In genomic region chr13:98428256-98428966, GRCh38 we compare ENCODE assay signal across 17 cellular contexts.
DNase-seq lines count a peak whose midpoint lies in the region; ATAC-seq and TF ChIP-seq lines count a peak whose summit lies in the region.
"Had no signal": no experiment of that assay in that cellular context is flagged by ENCODE, and none has a peak within 500 bp of the region (broad histone marks: within the 10 kb centered on the region; RNA-seq: fewer than 3 reads in every experiment).

No MANE protein-coding gene starts in this region.

- dilution Hi-C loops in IMR-90 (cut with HindIII; ENCODE audit: low sequenced_read_pairs, unreplicated experiment) = no loop called here

- no peak overlapping the region for H2BK15ac ChIP-seq in IMR-90 (ENCODE audit: low read depth, low read length)

- POLR2A ChIA-PET in IMR-90 (lab: Charles Lee; ENCODE audit: unreplicated experiment) = no interaction called here

- WGBS in IMR-90 (ENCODE audit: extremely low coverage in 2 of 2, insufficient read length in 1 of 2), 2 experiments = 95% methylated on average over 7 of the region's 15 CpGs; no CpG with 5 or more reads in 1 of the 2 experiments

- peaks cover 0 to 39% of the 10 kb centered on the region in 2 experiments; a peak in 2 of 4 replicates for H3K79me1 ChIP-seq in IMR-90 (ENCODE audit: low read depth in 1 of 2, low read length in 2 of 2)

- H3K4me2 ChIP-seq in IMR-90 (ENCODE audit: low read depth, low read length) = no peak overlapping the region

- peak overlapping the region in 2 of 3 experiments; percentile 7 to 19 for H3K27ac Mint-ChIP-seq in nephron
- peak overlapping the region; percentile 77 for H3K27ac Mint-ChIP-seq in type B pancreatic cell

- no peaks in the 10 kb centered on the region for H3K27me3 ChIP-seq in IMR-90 (ENCODE audit: control insufficient read depth, insufficient read depth, low read length)

- H2AK5ac ChIP-seq in IMR-90 (ENCODE audit: low read depth, low read length) = no peak overlapping the region

- no peaks in the 10 kb centered on the region for H3K4me1 ChIP-seq in IMR-90 (ENCODE audit: control insufficient read depth, insufficient read depth, low read length)

- H4K8ac ChIP-seq in IMR-90 (ENCODE audit: low read depth in 2 of 2, low read length in 2 of 2) = no peak overlapping the region

- peaks cover 21% of the 10 kb centered on the region for H3K9me1 ChIP-seq in IMR-90 (ENCODE audit: insufficient read depth, low read length)

- TF ChIP-seq RAD21 in IMR-90 (IDR thresholded peaks at IDR 0.05; ENCODE audit: low read length) = no peak

- no peak for TF ChIP-seq POLR2A in IMR-90 (IDR thresholded peaks at IDR 0.05; ENCODE audit: low read depth, low read length)

- no peak overlapping the region for H3K27ac ChIP-seq in IMR-90 (ENCODE audit: insufficient read depth, low read length)
- H3K27ac ChIP-seq: SK-N-MC had no signal

- H2AK9ac ChIP-seq in IMR-90 (replicated peaks; ENCODE audit: low read depth, low read length, poor library complexity) = peak overlapping the region; percentile 61

- in situ Hi-C loops in IMR-90 (cut with MboI; ENCODE audit: low sequenced_read_pairs) (loop anchor here (25.0 kb wide), 1 partner anchor 609 kb away; no protein-coding TSS in a partner anchor), astrocyte of the spinal cord (cut with HindIII; ENCODE audit: low sequenced_read_pairs) (loop anchor here (25.0 kb wide), 1 partner anchor 234 kb away; no protein-coding TSS in a partner anchor)

- no peak overlapping the region for H3K56ac ChIP-seq in IMR-90 (ENCODE audit: extremely low read depth, insufficient read depth, low read length)

- H3K4me3 Mint-ChIP-seq in nephron (no peak overlapping the region), type B pancreatic cell (no peak overlapping the region)
- H3K4me3 Mint-ChIP-seq: CD4-positive, alpha-beta memory T cell had no signal

- BruUV-seq in IMR-90 (replicated peaks; lab: Mats Ljungman, UMichigan) = no TSS peak

- H3K36me3 Mint-ChIP-seq in nephron (ENCODE audit: low read depth) (peaks cover 76% of the 10 kb centered on the region), type B pancreatic cell (peaks cover 61% of the 10 kb centered on the region)
- H3K36me3 Mint-ChIP-seq: CD4-positive, alpha-beta memory T cell had no signal

- H3K9me3 Mint-ChIP-seq in nephron (no peaks in the 10 kb centered on the region), type B pancreatic cell (no peaks in the 10 kb centered on the region)
- H3K9me3 Mint-ChIP-seq: CD4-positive, alpha-beta memory T cell had no signal

- no peak overlapping the region for H3K14ac ChIP-seq in IMR-90 (replicated peaks; ENCODE audit: low read depth, low read length)

- no peak overlapping the region for H4K5ac ChIP-seq in IMR-90 (ENCODE audit: low read depth, low read length)

- H3K4me3 ChIP-seq in IMR-90 (ENCODE audit: insufficient read depth, low read depth, low read length) (no peak overlapping the region), astrocyte of the spinal cord (ENCODE audit: low read depth, low read length) (no peak overlapping the region)
- H3K4me3 ChIP-seq: K562, SK-N-MC had no signal

- ATAC-seq in IMR-90 (ENCODE audit: low read depth) = peak; percentile 50; the same call in 1 of the 2 replicates
- ATAC-seq in HG02870 (IDR thresholded peaks at IDR 0.05; ENCODE audit: unreplicated experiment) = no peak
- ATAC-seq: K562 had no signal

- H3K23ac ChIP-seq in IMR-90 (ENCODE audit: low read depth, low read length) = no peak overlapping the region

- no peak overlapping the region for H3K4ac ChIP-seq in IMR-90 (ENCODE audit: low read depth, low read length)

- H2BK20ac ChIP-seq in IMR-90 (ENCODE audit: low read depth, low read length) = no peak overlapping the region

- no peaks in the 10 kb centered on the region for H3K27me3 Mint-ChIP-seq in nephron (ENCODE audit: low read depth)
- H3K27me3 Mint-ChIP-seq in type B pancreatic cell = no peaks in the 10 kb centered on the region

- H3K9ac ChIP-seq in IMR-90 (ENCODE audit: low read depth, low read length) = no peak overlapping the region

- TF ChIP-seq CTCF in IMR-90 (conservative IDR thresholded peaks at IDR 0.05; ENCODE audit: low read depth, low read length) (no peak), astrocyte of the spinal cord (IDR thresholded peaks at IDR 0.05; ENCODE audit: low read depth, low read length) (no peak), nephron (IDR thresholded peaks at IDR 0.05; ENCODE audit: unreplicated experiment in 3 of 3) (no peak), type B pancreatic cell (conservative IDR thresholded peaks at IDR 0.05) (no peak)

- H4K20me1 ChIP-seq in IMR-90 (ENCODE audit: insufficient read depth, low read length) = peaks cover 10% of the 10 kb centered on the region; the same call in 1 of the 2 replicates

- intact Hi-C loops in IMR-90 (cut with micrococcal nuclease) = no loop called here

- no peaks in the 10 kb centered on the region for H3K4me1 Mint-ChIP-seq in nephron
- peaks cover 17% of the 10 kb centered on the region for H3K4me1 Mint-ChIP-seq in type B pancreatic cell (ENCODE audit: unreplicated experiment)
- H3K4me1 Mint-ChIP-seq: CD4-positive, alpha-beta memory T cell had no signal

- H3K18ac ChIP-seq in IMR-90 (ENCODE audit: low read depth, low read length) = no peak overlapping the region

- no peak overlapping the region for H2AFZ ChIP-seq in IMR-90 (replicated peaks; ENCODE audit: low read length, poor library complexity)

- no peak overlapping the region for H4K91ac ChIP-seq in IMR-90 (ENCODE audit: insufficient read depth, low read depth, low read length)

- CTCF ChIA-PET in IMR-90 (lab: Yijun Ruan, JAX) = no interaction called here

- H3K9me3 ChIP-seq in IMR-90 (ENCODE audit: control insufficient read depth, insufficient read depth, low read length) = no peaks in the 10 kb centered on the region

- H2BK5ac ChIP-seq in IMR-90 (ENCODE audit: low read depth, low read length, poor library complexity, severe bottlenecking) = no peak overlapping the region

- H2BK120ac ChIP-seq in IMR-90 (ENCODE audit: low read depth, low read length) = no peak overlapping the region

- H3K36me3 ChIP-seq in IMR-90 (ENCODE audit: control insufficient read depth, insufficient read depth, low read length) = peaks cover 75% of the 10 kb centered on the region

- DNase-seq in IMR-90 (peak; percentile 32), astrocyte of the spinal cord (ENCODE audit: low read depth, low spot score) (peak; percentile 18), type B pancreatic cell (ENCODE audit: extremely low spot score, unreplicated experiment) (no peak), D341Med (ENCODE audit: low spot score) (no peak), dermis blood vessel endothelial cell (no peak)
- DNase-seq: ACHN; CD4-positive, alpha-beta memory T cell; EL; HCEC 1CT; NCI-H1092 treated with DMSO at 0.1 percent for 48 hours; NCI-H1694; NCI-H345; NCI-H69 had no signal

TF ChIP-seq in IMR-90, 13 proteins besides CTCF, POLR2A, EP300 and RAD21:
- TF ChIP-seq RFX5 (IDR thresholded peaks at IDR 0.05; ENCODE audit: low read depth, low read length) (no peak), SMC3 (IDR thresholded peaks at IDR 0.05; ENCODE audit: low read depth, low read length) (0 out of 2 replicates have a peak, but pooled peaks have one; percentile 9), ELK1 (IDR thresholded peaks at IDR 0.05; ENCODE audit: borderline replicate concordance, low read depth, low read length) (no peak), FOS (IDR thresholded peaks at IDR 0.05; ENCODE audit: low read depth, low read length) (no peak), CHD1 (IDR thresholded peaks at IDR 0.05; ENCODE audit: low read depth, low read length) (no peak)

Comparison
In these comparisons a context has a peak if more than half of its experiments do, and no peak if none do; other contexts are left out.
1. DNase-seq: peak in IMR-90 (single experiment) and astrocyte of the spinal cord (single experiment); none in type B pancreatic cell (single experiment), D341Med (single experiment) and dermis blood vessel endothelial cell (single experiment).